Comparison of ENCODE assay signal across 14 cellular contexts in the genomic region with DNA sequence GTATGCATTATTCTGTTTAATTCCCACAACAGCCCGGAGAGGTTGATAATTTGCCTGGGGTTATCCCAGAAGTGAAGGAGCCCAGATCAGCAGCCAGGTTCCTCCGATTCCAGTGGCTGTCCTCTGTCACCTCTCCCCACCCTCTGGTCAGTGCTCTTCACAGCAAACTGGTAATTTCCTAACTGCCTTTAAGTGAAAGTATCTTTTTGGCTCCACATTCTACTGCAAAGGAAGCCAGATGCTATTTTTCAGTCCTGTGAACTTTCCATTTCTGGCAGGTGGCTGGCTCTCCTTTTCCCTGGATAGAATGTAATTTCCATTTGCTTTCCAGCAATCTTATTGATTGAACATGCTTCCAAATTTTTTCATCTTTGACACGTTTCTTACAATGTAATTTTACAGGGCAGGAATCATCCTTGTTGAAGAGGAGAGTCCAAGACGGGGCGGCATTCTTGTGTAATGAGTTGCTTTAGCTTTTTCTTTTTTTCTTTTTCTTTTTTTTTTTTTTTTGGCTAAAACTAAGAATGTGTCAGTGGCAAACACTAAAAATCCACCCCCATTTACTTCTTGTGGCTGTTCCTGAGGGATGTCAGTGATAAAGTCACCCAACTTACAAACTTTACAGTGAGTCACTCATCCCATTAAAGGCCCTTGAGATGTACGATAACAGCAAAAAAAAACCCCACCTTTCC. TPM values are rescaled to one million over a fixed set of nuclear protein-coding genes. Genes with fewer than 3 reads are reported as not detected.
DNase-seq lines count a peak whose midpoint lies in the region; ATAC-seq, FAIRE-seq and TF ChIP-seq lines count a peak whose summit lies in the region.
"Had no signal": no experiment of that assay in that cellular context is flagged by ENCODE, and none has a peak within 500 bp of the region (broad histone marks: within the 10 kb centered on the region; RNA-seq: fewer than 3 reads in every experiment).

No MANE protein-coding gene starts in this region.

- intact Hi-C loops in aorta (cut with DNase I) = no loop called here

- WGBS in aorta, 2 donors = 15 to 16% methylated on average over 6 of the region's 6 CpGs

- H3K36me3 ChIP-seq in RWPE2 (ENCODE audit: low read depth) (no peaks in the 10 kb centered on the region), skeletal muscle satellite cell (ENCODE audit: insufficient read depth, low read length) (no peaks in the 10 kb centered on the region), aorta (ENCODE audit: control insufficient read depth in 1 of 2, insufficient read depth in 2 of 2, low read length in 1 of 2) (no peaks in the 10 kb centered on the region)
- H3K36me3 ChIP-seq: upper lobe of left lung had no signal

- peak overlapping the region; percentile 35 for H3K9ac ChIP-seq in skeletal muscle satellite cell (ENCODE audit: low read depth, low read length)

- H3K27me3 ChIP-seq in RWPE2 (ENCODE audit: insufficient read depth, poor library complexity, severe bottlenecking) (no peaks in the 10 kb centered on the region), skeletal muscle satellite cell (ENCODE audit: control insufficient read depth, insufficient read depth, low read length) (no peaks in the 10 kb centered on the region), aorta (ENCODE audit: control insufficient read depth in 1 of 2, insufficient read depth in 2 of 2, low read length in 1 of 2) (no peaks in the 10 kb centered on the region)
- H3K27me3 ChIP-seq: upper lobe of left lung had no signal

- TF ChIP-seq POLR2A in H54 (IDR thresholded peaks at IDR 0.05; ENCODE audit: low read depth, low read length) = no peak

- H3K9me3 ChIP-seq in RWPE2 (ENCODE audit: severe bottlenecking) = no peaks in the 10 kb centered on the region
- no peaks in the 10 kb centered on the region for H3K9me3 ChIP-seq in skeletal muscle satellite cell (replicated peaks; ENCODE audit: low read length)
- H3K9me3 ChIP-seq in aorta (ENCODE audit: control insufficient read depth, low read length) = no peaks in the 10 kb centered on the region
- H3K9me3 ChIP-seq: upper lobe of left lung had no signal

- FAIRE-seq in H54 (lab: Jason Lieb, UNC) = peak; percentile 41

- H3K27ac ChIP-seq in RWPE2 (ENCODE audit: poor library complexity, severe bottlenecking) (peak overlapping the region; percentile 80), aorta (ENCODE audit: low read depth in 1 of 2, low read length in 2 of 2) (peak overlapping the region in 1 of 2 donors; percentile 79)
- H3K27ac ChIP-seq: upper lobe of left lung had no signal

- H3K4me3 ChIP-seq in RWPE2 (ENCODE audit: severe bottlenecking) (no peak overlapping the region), fibroblast of mammary gland (ENCODE audit: control insufficient read depth, low read depth, low read length) (no peak overlapping the region), skeletal muscle satellite cell (ENCODE audit: low read length) (peak overlapping the region; percentile 54), aorta (ENCODE audit: low read length in 2 of 2) (no peak overlapping the region)
- H3K4me3 ChIP-seq: upper lobe of left lung had no signal

- DNase-seq in H54 (ENCODE audit: insufficient read length, low spot score) = peak; percentile 71
- no peak for DNase-seq in RWPE2 (ENCODE audit: low spot score)
- peak; percentile 88 for DNase-seq in fibroblast of mammary gland (ENCODE audit: low read depth)
- no peak for DNase-seq in HuH-7 (ENCODE audit: low spot score)
- DNase-seq in aorta = no peak
- no peak for DNase-seq in NCI-H748 (lab: John Stamatoyannopoulos, UW; ENCODE audit: unreplicated experiment)
- DNase-seq: activated CD4-positive, alpha-beta T cell treated with anti-CD3 and anti-CD28 coated beads for 4 hours; activated naive CD4-positive, alpha-beta T cell treated with Interleukin-2 at 50 U/mL for 16 hours; effector memory CD4-positive, alpha-beta T cell; immature natural killer cell; NCI-H146; nucleus accumbens; upper lobe of left lung had no signal

- peak overlapping the region; percentile 83 for H3K4me2 ChIP-seq in skeletal muscle satellite cell (ENCODE audit: low read length)

- H3K4me1 ChIP-seq in RWPE2 (ENCODE audit: insufficient read depth, poor library complexity, severe bottlenecking) (peaks cover 31% of the 10 kb centered on the region), skeletal muscle satellite cell (ENCODE audit: control insufficient read depth, insufficient read depth, low read length) (peaks cover 50% of the 10 kb centered on the region), aorta (ENCODE audit: control insufficient read depth in 1 of 2, insufficient read depth in 2 of 2, low read length in 2 of 2) (peaks cover 0 to 7% of the 10 kb centered on the region in 2 donors)
- H3K4me1 ChIP-seq: upper lobe of left lung had no signal

- peak; percentile 5; the same call in 2 of the 3 replicates for ATAC-seq in RWPE2 (ENCODE audit: low read depth)
- no peak for ATAC-seq in aorta (ENCODE audit: low FRiP score)

- TF ChIP-seq CTCF in RWPE2 (IDR thresholded peaks at IDR 0.05; ENCODE audit: poor library complexity, severe bottlenecking) = no peak
- no peak for TF ChIP-seq CTCF in fibroblast of mammary gland (conservative IDR thresholded peaks at IDR 0.05; ENCODE audit: control insufficient read depth, insufficient read depth, low read depth, low read length)

RNA-seq across cellular contexts. Expression of gene PRKCA, which starts 29.6 kb away (rescaled TPM):
- total RNA-seq in skeletal muscle satellite cell (2012; rRNA removed) = 26.0 and 31.9 TPM in 2 replicates
- total RNA-seq in aorta = 10 to 100 TPM; 11.9 to 15.4 TPM
- 1 to 10 TPM; 2.7 to 6.3 TPM for polyA plus RNA-seq in aorta

RNA-seq across cellular contexts. Expression of gene APOH, which starts 43.6 kb away (rescaled TPM):
- not detected in 2 replicates for total RNA-seq in skeletal muscle satellite cell (2012; rRNA removed)
- not detected for total RNA-seq in aorta
- 1 to 10 TPM in 1 of 2 donors, not detected in 1; 1.1 TPM for polyA plus RNA-seq in aorta
- polyA plus RNA-seq: immature natural killer cell had no signal

Comparison
In these comparisons a context has a peak if more than half of its experiments do, and no peak if none do; other contexts are left out.
1. DNase-seq: peak in H54 (single experiment) and fibroblast of mammary gland (single experiment); none in RWPE2 (single experiment), HuH-7 (single experiment), aorta (0 of 2) and NCI-H748 (single experiment).